In the genomic region with DNA sequence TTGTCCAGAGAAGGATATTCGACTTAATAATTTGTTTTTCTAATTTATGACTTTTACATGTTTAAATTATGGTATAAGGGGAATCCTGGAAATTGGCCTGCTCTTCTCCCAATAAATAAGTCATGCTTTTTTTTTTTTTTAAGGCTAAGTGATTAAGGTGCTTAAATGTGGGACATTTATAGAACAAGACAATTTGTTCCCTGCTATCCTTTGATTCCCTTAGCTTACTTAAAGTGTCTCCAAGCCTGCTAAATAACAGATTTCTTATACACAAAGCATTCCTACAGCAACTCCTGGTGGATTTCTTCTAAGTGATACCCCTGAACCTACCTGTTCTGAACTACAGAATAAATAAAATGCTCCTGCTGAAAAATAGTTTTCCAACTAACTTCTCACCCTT, we compare ENCODE assay signal across 18 cellular contexts.
"Had no signal": no experiment of that assay in that cellular context is flagged by ENCODE, and none has a peak within 500 bp of the region (broad histone marks: within the 10 kb centered on the region; RNA-seq: fewer than 3 reads in every experiment).

No MANE protein-coding gene starts in this region.

- H3K4me1 ChIP-seq: gastrocnemius medialis, left lung had no signal

- H3K9me3 Mint-ChIP-seq: naive thymus-derived CD8-positive, alpha-beta T cell; stimulated activated effector memory CD8-positive, alpha-beta T cell treated with anti-CD3 and anti-CD28 coated beads, Interleukin-12 subunit alpha, Interleukin-12 subunit beta, amount 100 ng/mL, for 72 hours; stimulated activated naive CD8-positive, alpha-beta T cell treated with anti-CD3 and anti-CD28 coated beads, Interleukin-15, Interleukin-2, amounts not matched to agents 100 ng/mL and 50 ng/mL, for 24 hours had no signal

- DNase-seq: central memory CD4-positive, alpha-beta T cell; cortex of kidney; dorsolateral prefrontal cortex; effector CD8-positive, alpha-beta T cell; gastrocnemius medialis; glutamatergic neuron; immature natural killer cell; left lung; naive thymus-derived CD8-positive, alpha-beta T cell; ovary; right cardiac atrium; stimulated activated CD4-positive, alpha-beta T cell treated with anti-CD3 and anti-CD28 coated beads, Interleukin-2, amount 100 ng/mL, for 48 hours; tibial artery had no signal

- H3K9me3 ChIP-seq: gastrocnemius medialis, left lung, neutrophil, ovary, tibial artery had no signal

- H3K4me3 ChIP-seq: dorsolateral prefrontal cortex, gastrocnemius medialis, left lung, ovary, smooth muscle cell, tibial artery had no signal

- H3K4me3 Mint-ChIP-seq: immature natural killer cell; naive thymus-derived CD8-positive, alpha-beta T cell; stimulated activated effector memory CD8-positive, alpha-beta T cell treated with anti-CD3 and anti-CD28 coated beads, Interleukin-12 subunit alpha, Interleukin-12 subunit beta, amount 100 ng/mL, for 72 hours; stimulated activated naive CD8-positive, alpha-beta T cell treated with anti-CD3 and anti-CD28 coated beads, Interleukin-15, Interleukin-2, amounts not matched to agents 100 ng/mL and 50 ng/mL, for 24 hours had no signal

- H3K27me3 Mint-ChIP-seq: stimulated activated naive CD8-positive, alpha-beta T cell treated with anti-CD3 and anti-CD28 coated beads, Interleukin-15, Interleukin-2, amounts not matched to agents 100 ng/mL and 50 ng/mL, for 24 hours had no signal

- H3K27ac Mint-ChIP-seq: immature natural killer cell; naive thymus-derived CD8-positive, alpha-beta T cell; stimulated activated effector memory CD8-positive, alpha-beta T cell treated with anti-CD3 and anti-CD28 coated beads, Interleukin-12 subunit alpha, Interleukin-12 subunit beta, amount 100 ng/mL, for 72 hours; stimulated activated naive CD8-positive, alpha-beta T cell treated with anti-CD3 and anti-CD28 coated beads, Interleukin-15, Interleukin-2, amounts not matched to agents 100 ng/mL and 50 ng/mL, for 24 hours had no signal

- H3K27ac ChIP-seq: dorsolateral prefrontal cortex, gastrocnemius medialis, left lung, neutrophil, ovary had no signal

- H3K36me3 ChIP-seq: gastrocnemius medialis, left lung, neutrophil, ovary, tibial artery had no signal

- H3K36me3 Mint-ChIP-seq: immature natural killer cell; naive thymus-derived CD8-positive, alpha-beta T cell; stimulated activated effector memory CD8-positive, alpha-beta T cell treated with anti-CD3 and anti-CD28 coated beads, Interleukin-12 subunit alpha, Interleukin-12 subunit beta, amount 100 ng/mL, for 72 hours had no signal

- H3K27me3 ChIP-seq: dorsolateral prefrontal cortex, gastrocnemius medialis, left lung, neutrophil, ovary, tibial artery had no signal

- ATAC-seq: esophagus mucosa; gastrocnemius medialis; naive thymus-derived CD8-positive, alpha-beta T cell; stimulated activated effector memory CD8-positive, alpha-beta T cell treated with anti-CD3 and anti-CD28 coated beads, Interleukin-12 subunit alpha, Interleukin-12 subunit beta, amount 100 ng/mL, for 72 hours had no signal

- H3K4me1 Mint-ChIP-seq: immature natural killer cell; naive thymus-derived CD8-positive, alpha-beta T cell; stimulated activated effector memory CD8-positive, alpha-beta T cell treated with anti-CD3 and anti-CD28 coated beads, Interleukin-12 subunit alpha, Interleukin-12 subunit beta, amount 100 ng/mL, for 72 hours had no signal
